8 cellular contexts compared by ENCODE assay signal in genomic region chr5:159133041-159133741, GRCh38. TPM values are rescaled to one million over a fixed set of nuclear protein-coding genes. Genes with fewer than 3 reads are reported as not detected.
A peak's percentile ranks its signal among the peaks of the same experiment; 100 is the strongest.
DNase-seq lines count a peak whose midpoint lies in the region; ATAC-seq, FAIRE-seq and TF ChIP-seq lines count a peak whose summit lies in the region.

No MANE protein-coding gene starts in this region.

- intact Hi-C loops in esophagus muscularis mucosa (cut with DNase I), result loop anchor here (5.0 kb wide), 1 partner anchor 1056 kb away; no protein-coding TSS in a partner anchor

- peak; percentile 71 for FAIRE-seq in GM12891 (lab: Jason Lieb, UNC)

- TF ChIP-seq EP300 in esophagus muscularis mucosa (IDR thresholded peaks at IDR 0.05), result no peak

- 44% methylated on average over 11 of the region's 11 CpGs for WGBS in esophagus muscularis mucosa

- H3K4me1 Mint-ChIP-seq in nephron progenitor cell, result peaks cover 27% of the 10 kb centered on the region

- TF ChIP-seq POLR2A in GM12891 (IDR thresholded peaks at IDR 0.05; ENCODE audit: low read depth, low read length), result no peak
- no peak for TF ChIP-seq POLR2A in esophagus muscularis mucosa (IDR thresholded peaks at IDR 0.05; ENCODE audit: low read depth)

- no peak overlapping the region for H3K27ac ChIP-seq in esophagus muscularis mucosa (replicated peaks in 1 of 4)

- no peak overlapping the region for H3K27ac Mint-ChIP-seq in nephron progenitor cell

- ATAC-seq in HG03196 (IDR thresholded peaks at IDR 0.05; ENCODE audit: unreplicated experiment), result no peak

- peaks cover 0 to 2% (median 0%) of the 10 kb centered on the region in 4 donors for H3K27me3 ChIP-seq in esophagus muscularis mucosa

- H3K9me3 Mint-ChIP-seq in nephron progenitor cell, result peaks cover 2% of the 10 kb centered on the region

- H3K36me3 ChIP-seq in esophagus muscularis mucosa, result no peaks in the 10 kb centered on the region

- DNase-seq in AG08396 (ENCODE audit: low spot score) (peak; percentile 65), GM12891 (ENCODE audit: insufficient read length, low spot score) (no peak), SHP77 treated with DMSO at 0.1 percent for 48 hours (lab: John Stamatoyannopoulos, UW) (peak; percentile 33), esophagus muscularis mucosa (ENCODE audit: extremely low spot score) (no peak), nephron progenitor cell (no peak), GF-D8 (lab: John Stamatoyannopoulos, UW) (no peak)
- peak; percentile 57 for DNase-seq in Jurkat, Clone E6-1 (ENCODE audit: low read depth, low spot score)

- peaks cover 0 to 10% (median 9%) of the 10 kb centered on the region in 4 donors for H3K4me1 ChIP-seq in esophagus muscularis mucosa

- TF ChIP-seq CTCF in esophagus muscularis mucosa (IDR thresholded peaks at IDR 0.05), result peak; percentile 67 to 84 (median 84)
- peak; percentile 87 for TF ChIP-seq CTCF in nephron progenitor cell (IDR thresholded peaks at IDR 0.05)

- peaks cover 27% of the 10 kb centered on the region for H3K27me3 Mint-ChIP-seq in nephron progenitor cell (ENCODE audit: low read depth, poor library complexity)

- no peaks in the 10 kb centered on the region for H3K36me3 Mint-ChIP-seq in nephron progenitor cell (ENCODE audit: low read depth)

- no peak overlapping the region for H3K4me3 ChIP-seq in Jurkat, Clone E6-1 (ENCODE audit: low read length)
- no peak overlapping the region for H3K4me3 ChIP-seq in esophagus muscularis mucosa

- H3K4me3 Mint-ChIP-seq in nephron progenitor cell, result no peak overlapping the region

- H3K9me3 ChIP-seq in esophagus muscularis mucosa, result no peaks in the 10 kb centered on the region

TF ChIP-seq in GM12891, 5 proteins besides CTCF, POLR2A, EP300 and RAD21:
- TF ChIP-seq TAF1 (IDR thresholded peaks at IDR 0.05; ENCODE audit: low read depth, low read length) (no peak), POLR2AphosphoS5 (IDR thresholded peaks at IDR 0.05; ENCODE audit: low read depth, low read length) (no peak), PAX5 (IDR thresholded peaks at IDR 0.05; ENCODE audit: insufficient read depth, low read length, severe bottlenecking) (no peak), SPI1 (IDR thresholded peaks at IDR 0.05; ENCODE audit: low read depth, low read length) (no peak), POU2F2 (IDR thresholded peaks at IDR 0.05; ENCODE audit: low read depth, low read length) (no peak)

RNA-seq across cellular contexts. Expression of gene EBF1, which starts 33.5 kb away (rescaled TPM):
- polyA plus RNA-seq in GM12891 (2012; ENCODE audit: low read depth, missing spikeins), result 2.8 TPM
- polyA plus RNA-seq in Jurkat, Clone E6-1 (2012; ENCODE audit: insufficient read depth, insufficient read length), result 2.0 TPM
- total RNA-seq in esophagus muscularis mucosa, result 10 to 100 TPM; 15.8 to 26.7 (median 21.6) TPM

Comparison
In these comparisons a context has a peak if more than half of its experiments do, and no peak if none do; other contexts are left out.
1. DNase-seq: peak in AG08396 (single experiment), Jurkat, Clone E6-1 (single experiment) and SHP77 treated with DMSO at 0.1 percent for 48 hours (single experiment); none in GM12891 (single experiment), esophagus muscularis mucosa (single experiment), nephron progenitor cell (single experiment) and GF-D8 (single experiment).